ENCODE assay signal across 17 cellular contexts in genomic region chr15:73946046-73946678, GRCh38. TPM values are rescaled to one million over a fixed set of nuclear protein-coding genes. Genes with fewer than 3 reads are reported as not detected.
DNase-seq lines count a peak whose midpoint lies in the region; ATAC-seq and TF ChIP-seq lines count a peak whose summit lies in the region.
"Had no signal": no experiment of that assay in that cellular context is flagged by ENCODE, and none has a peak within 500 bp of the region (broad histone marks: within the 10 kb centered on the region; RNA-seq: fewer than 3 reads in every experiment).

No MANE protein-coding gene starts in this region.

- H3K27me3 ChIP-seq in WERI-Rb-1 (ENCODE audit: insufficient read depth, low read depth, severe bottlenecking) (no peaks in the 10 kb centered on the region), thoracic aorta (replicated peaks; ENCODE audit: insufficient read depth) (no peaks in the 10 kb centered on the region), foreskin keratinocyte (peaks cover 13% of the 10 kb centered on the region)

- TF ChIP-seq CTCF in WERI-Rb-1 (IDR thresholded peaks at IDR 0.05; ENCODE audit: low read depth, low read length) (no peak), thoracic aorta (IDR thresholded peaks at IDR 0.05) (no peak), GM13977 (IDR thresholded peaks at IDR 0.05; ENCODE audit: extremely low read depth, insufficient read depth, missing control alignments) (no peak), foreskin keratinocyte (conservative IDR thresholded peaks at IDR 0.05) (no peak)

- H3K36me3 Mint-ChIP-seq in memory B cell: no peaks in the 10 kb centered on the region

- peaks cover 4% of the 10 kb centered on the region for H3K27me3 Mint-ChIP-seq in memory B cell
- H3K27me3 Mint-ChIP-seq: CD4-positive, alpha-beta memory T cell had no signal

- H3K4me3 Mint-ChIP-seq in memory B cell: no peak overlapping the region
- H3K4me3 Mint-ChIP-seq: CD4-positive, alpha-beta memory T cell had no signal

- H3K36me3 ChIP-seq in WERI-Rb-1: peaks cover 65% of the 10 kb centered on the region
- H3K36me3 ChIP-seq in thoracic aorta: peaks cover 40% of the 10 kb centered on the region

- H3K4me1 Mint-ChIP-seq in memory B cell: peaks cover 27% of the 10 kb centered on the region

- H3K27ac ChIP-seq in WERI-Rb-1: peak overlapping the region; percentile 95
- H3K27ac ChIP-seq in thoracic aorta: peak overlapping the region; percentile 50 to 93
- no peak overlapping the region for H3K27ac ChIP-seq in foreskin keratinocyte

- peaks cover 37 to 57% of the 10 kb centered on the region in 2 donors for H3K4me1 ChIP-seq in thoracic aorta (ENCODE audit: control insufficient read depth in 1 of 2, low read depth in 2 of 2)
- no peaks in the 10 kb centered on the region for H3K4me1 ChIP-seq in foreskin keratinocyte

- in situ Hi-C loops in GM13977 (cut with MboI; ENCODE audit: low pct_unique_long_range_greater_than_20kb, low sequenced_read_pairs, unreplicated experiment): no loop called here

- H3K4me3 ChIP-seq in Jurkat, Clone E6-1 (ENCODE audit: low read length): no peak overlapping the region
- H3K4me3 ChIP-seq in WERI-Rb-1 (ENCODE audit: low read depth, low read length): no peak overlapping the region
- H3K4me3 ChIP-seq in thoracic aorta: no peak overlapping the region
- H3K4me3 ChIP-seq: K562 had no signal

- H3K27ac Mint-ChIP-seq in memory B cell: no peak overlapping the region

- DNase-seq in Jurkat, Clone E6-1 (ENCODE audit: low read depth, low spot score): peak; percentile 41
- DNase-seq in WERI-Rb-1 (no peak), memory B cell (ENCODE audit: low spot score in 2 of 2) (no peak), thoracic aorta (ENCODE audit: low spot score) (no peak), GM13977 (ENCODE audit: low spot score) (no peak), GOT3 (lab: John Stamatoyannopoulos, UW) (no peak), foreskin keratinocyte (no peak)
- DNase-seq: Calu3, MV-4-11, NCI-H1417, NCI-H1930, NCI-H2171, NCI-H446, OCI-M1 had no signal

- H3K9me3 Mint-ChIP-seq in memory B cell: no peaks in the 10 kb centered on the region
- H3K9me3 Mint-ChIP-seq: CD4-positive, alpha-beta memory T cell had no signal

- ATAC-seq in memory B cell (ENCODE audit: low read depth): peak; percentile 34
- ATAC-seq in thoracic aorta (ENCODE audit: insufficient number of reproducible peaks, low FRiP score, low read depth): no peak
- no peak for ATAC-seq in foreskin keratinocyte
- ATAC-seq: HCT116, K562 had no signal

- H3K9me3 ChIP-seq in WERI-Rb-1 (ENCODE audit: severe bottlenecking): no peaks in the 10 kb centered on the region
- H3K9me3 ChIP-seq in thoracic aorta: no peaks in the 10 kb centered on the region

RNA-seq across cellular contexts. Expression of gene LOXL1, which starts 19.9 kb away (rescaled TPM):
- 7.1 TPM for polyA plus RNA-seq in Jurkat, Clone E6-1 (2012; ENCODE audit: insufficient read depth, insufficient read length)
- total RNA-seq in thoracic aorta (100 to 1,000 TPM; 164 to 321 TPM), foreskin keratinocyte (8.1 and 13.3 TPM in 2 replicates)
- 9.7 and 14.9 TPM in 2 replicates for polyA plus RNA-seq in foreskin keratinocyte
- polyA plus RNA-seq: K562 had no signal

RNA-seq across cellular contexts. Expression of gene STOML1, which starts 45.9 kb away (rescaled TPM):
- 10.5 TPM for polyA plus RNA-seq in Jurkat, Clone E6-1 (2012; ENCODE audit: insufficient read depth, insufficient read length)
- 10 to 100 TPM; 23.6 to 37.9 TPM for total RNA-seq in thoracic aorta
- 15.7 and 18.3 TPM in 2 replicates for total RNA-seq in foreskin keratinocyte
- polyA plus RNA-seq in foreskin keratinocyte: 17.4 and 19.2 TPM in 2 replicates

RNA-seq across cellular contexts. Expression of gene PML, which starts 48.4 kb away (rescaled TPM):
- 45.8 TPM for polyA plus RNA-seq in Jurkat, Clone E6-1 (2012; ENCODE audit: insufficient read depth, insufficient read length)
- total RNA-seq in thoracic aorta (100 to 1,000 TPM in 1 of 2 donors, 10 to 100 TPM in 1; 77.2 to 138 TPM), foreskin keratinocyte (81.5 and 92.6 TPM in 2 replicates)
- 88.0 and 91.4 TPM in 2 replicates for polyA plus RNA-seq in foreskin keratinocyte

Comparison
In these comparisons a context has a peak if more than half of its experiments do, and no peak if none do; other contexts are left out.
1. RNA of gene LOXL1, which starts 19.9 kb away (total RNA-seq): 164 to 321 TPM in thoracic aorta; 8.1 to 13.3 TPM in foreskin keratinocyte; every median in the first group is over 10 times any median in the second.